Comparison of ENCODE assay signal across 9 cellular contexts in genomic region chrX:88621278-88621677, GRCh38.
"Had no signal": no experiment of that assay in that cellular context is flagged by ENCODE, and none has a peak within 500 bp of the region (broad histone marks: within the 10 kb centered on the region; RNA-seq: fewer than 3 reads in every experiment).

No MANE protein-coding gene starts in this region.

- H2AFZ ChIP-seq: GM23338 had no signal

- H3K4me1 Mint-ChIP-seq: GM23338, H9 had no signal

- DNase-seq: H9, HCEC 1CT, IMR-90, KG1 had no signal

- ATAC-seq: GM23338, K562 had no signal

- FAIRE-seq: H1, H54, HTR-8/SVneo, K562 had no signal

- H3K4me2 ChIP-seq: GM23338 had no signal

- H3K4me3 ChIP-seq: GM23338, K562 had no signal

- H3K9me3 Mint-ChIP-seq: GM23338 had no signal

- H3K27ac Mint-ChIP-seq: GM23338, H9 had no signal

- H3K4me3 Mint-ChIP-seq: GM23338, H9 had no signal
